1 cellular context compared by ENCODE assay signal in genomic region chr7:29843738-29844137, GRCh38.
TF ChIP-seq lines count a peak whose summit lies in the region.

No MANE protein-coding gene starts in this region.

TF ChIP-seq in GM23338, 12 proteins besides CTCF, POLR2A, EP300 and RAD21 (continued from another document):
- TF ChIP-seq ZNF462 (CRISPR knock-in tag; IDR thresholded peaks at IDR 0.05): no peak
- TF ChIP-seq ZNF331 (CRISPR knock-in tag; IDR thresholded peaks at IDR 0.05; ENCODE audit: low read depth): no peak
- TF ChIP-seq ETS1 (IDR thresholded peaks at IDR 0.05): no peak
- TF ChIP-seq EZH2 (IDR thresholded peaks at IDR 0.05; ENCODE audit: low read depth, unreplicated experiment): no peak
- no peak for TF ChIP-seq EZH2phosphoT487 (IDR thresholded peaks at IDR 0.05; ENCODE audit: unreplicated experiment)
- no peak for TF ChIP-seq ZNF114 (CRISPR knock-in tag; IDR thresholded peaks at IDR 0.05)
- TF ChIP-seq, protein P1, sequence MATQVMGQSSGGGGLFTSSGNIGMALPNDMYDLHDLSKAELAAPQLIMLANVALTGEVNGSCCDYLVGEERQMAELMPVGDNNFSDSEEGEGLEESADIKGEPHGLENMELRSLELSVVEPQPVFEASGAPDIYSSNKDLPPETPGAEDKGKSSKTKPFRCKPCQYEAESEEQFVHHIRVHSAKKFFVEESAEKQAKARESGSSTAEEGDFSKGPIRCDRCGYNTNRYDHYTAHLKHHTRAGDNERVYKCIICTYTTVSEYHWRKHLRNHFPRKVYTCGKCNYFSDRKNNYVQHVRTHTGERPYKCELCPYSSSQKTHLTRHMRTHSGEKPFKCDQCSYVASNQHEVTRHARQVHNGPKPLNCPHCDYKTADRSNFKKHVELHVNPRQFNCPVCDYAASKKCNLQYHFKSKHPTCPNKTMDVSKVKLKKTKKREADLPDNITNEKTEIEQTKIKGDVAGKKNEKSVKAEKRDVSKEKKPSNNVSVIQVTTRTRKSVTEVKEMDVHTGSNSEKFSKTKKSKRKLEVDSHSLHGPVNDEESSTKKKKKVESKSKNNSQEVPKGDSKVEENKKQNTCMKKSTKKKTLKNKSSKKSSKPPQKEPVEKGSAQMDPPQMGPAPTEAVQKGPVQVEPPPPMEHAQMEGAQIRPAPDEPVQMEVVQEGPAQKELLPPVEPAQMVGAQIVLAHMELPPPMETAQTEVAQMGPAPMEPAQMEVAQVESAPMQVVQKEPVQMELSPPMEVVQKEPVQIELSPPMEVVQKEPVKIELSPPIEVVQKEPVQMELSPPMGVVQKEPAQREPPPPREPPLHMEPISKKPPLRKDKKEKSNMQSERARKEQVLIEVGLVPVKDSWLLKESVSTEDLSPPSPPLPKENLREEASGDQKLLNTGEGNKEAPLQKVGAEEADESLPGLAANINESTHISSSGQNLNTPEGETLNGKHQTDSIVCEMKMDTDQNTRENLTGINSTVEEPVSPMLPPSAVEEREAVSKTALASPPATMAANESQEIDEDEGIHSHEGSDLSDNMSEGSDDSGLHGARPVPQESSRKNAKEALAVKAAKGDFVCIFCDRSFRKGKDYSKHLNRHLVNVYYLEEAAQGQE (IDR thresholded peaks at IDR 0.05; ENCODE audit: unreplicated experiment): no peak
- no peak for TF ChIP-seq STAT1 (IDR thresholded peaks at IDR 0.05; ENCODE audit: unreplicated experiment)
TF ChIP-seq in GM23338: peak in this region for 0.
